10 cellular contexts compared by ENCODE assay signal in the genomic region with DNA sequence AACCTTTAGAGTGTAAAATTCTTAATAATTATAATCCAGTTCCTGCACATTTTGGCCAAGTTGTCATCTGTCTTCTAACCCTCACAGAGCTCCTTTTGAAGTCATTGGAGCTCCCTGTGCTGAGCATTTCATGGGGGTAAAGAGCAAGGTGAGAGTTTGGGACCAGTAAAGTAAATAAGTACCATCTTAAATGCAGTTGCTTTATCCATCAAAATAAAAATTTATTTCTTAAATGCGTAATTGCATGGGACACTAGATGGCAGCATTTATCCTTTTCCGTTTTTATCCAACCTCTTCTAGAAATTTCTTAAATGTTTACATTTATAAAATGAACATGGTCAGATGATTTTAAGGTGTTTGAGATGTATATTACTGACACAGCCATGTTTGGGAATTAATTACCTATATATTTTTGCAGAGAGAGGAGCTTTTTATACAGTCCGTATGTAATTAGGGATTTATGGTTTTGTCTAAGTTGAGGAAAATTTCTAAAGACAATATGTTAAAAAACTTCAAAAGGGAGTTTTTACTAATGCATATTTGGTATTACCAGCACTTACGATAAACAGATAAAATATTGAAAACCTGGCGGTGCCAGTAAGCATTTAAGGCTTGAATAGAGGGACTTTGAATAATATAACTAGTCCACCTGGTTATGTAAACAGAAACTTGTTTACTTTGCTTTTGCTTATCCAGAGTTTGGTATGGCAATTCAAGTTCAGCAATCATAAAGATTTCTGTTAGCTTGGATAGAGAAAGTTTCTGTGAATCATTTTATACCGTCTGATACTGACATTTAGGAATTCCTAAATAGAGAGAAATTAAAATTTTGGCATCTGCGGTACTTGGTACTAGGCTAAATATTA. TPM values are rescaled to one million over a fixed set of nuclear protein-coding genes. Genes with fewer than 3 reads are reported as not detected.
DNase-seq lines count a peak whose midpoint lies in the region; ATAC-seq and TF ChIP-seq lines count a peak whose summit lies in the region.
"Had no signal": no experiment of that assay in that cellular context is flagged by ENCODE, and none has a peak within 500 bp of the region (broad histone marks: within the 10 kb centered on the region; RNA-seq: fewer than 3 reads in every experiment).

No MANE protein-coding gene starts in this region.

- DNase-seq in EL (peak; percentile 26), NAMALWA (ENCODE audit: low spot score) (peak; percentile 43), cardiac fibroblast (ENCODE audit: low read depth in 2 of 2) (peak; percentile 49 to 56), neural crest cell (ENCODE audit: low read depth, low spot score) (no peak), NCI-H187 treated with DMSO at 0.1 percent for 48 hours (lab: John Stamatoyannopoulos, UW) (no peak), NCI-H2081 treated with DMSO at 0.1 percent for 48 hours (lab: John Stamatoyannopoulos, UW) (no peak)
- DNase-seq in activated naive CD4-positive, alpha-beta T cell treated with anti-CD3 and anti-CD28 coated beads, Interleukin-2, amount 10 ng/mL, durations not matched to agents 7 days and 5 days, result no peak
- DNase-seq: mesendoderm, NCI-H226 had no signal

- CTCF ChIA-PET in activated naive CD4-positive, alpha-beta T cell treated with anti-CD3 and anti-CD28 coated beads, Interleukin-2, amount 10 ng/mL, durations not matched to agents 7 days and 5 days (lab: Charles Lee), result interaction anchor here (0.7 to 1.2 kb wide), 4 partner anchors 8 to 223 kb away, joined by 3 to 5 read pairs (median 5); no protein-coding TSS in a partner anchor

- TF ChIP-seq CTCF in cardiac fibroblast (IDR thresholded peaks at IDR 0.05; ENCODE audit: low read depth, low read length), result peak; percentile 44
- TF ChIP-seq CTCF in neural crest cell (conservative IDR thresholded peaks at IDR 0.05), result peak; percentile 65

- no peaks in the 10 kb centered on the region for H3K27me3 Mint-ChIP-seq in neural crest cell (ENCODE audit: low read depth)
- no peaks in the 10 kb centered on the region for H3K27me3 Mint-ChIP-seq in activated naive CD4-positive, alpha-beta T cell treated with anti-CD3 and anti-CD28 coated beads, Interleukin-2, amount 10 ng/mL, durations not matched to agents 7 days and 5 days

- no peaks in the 10 kb centered on the region for H3K9me3 Mint-ChIP-seq in neural crest cell
- H3K9me3 Mint-ChIP-seq in activated naive CD4-positive, alpha-beta T cell treated with anti-CD3 and anti-CD28 coated beads, Interleukin-2, amount 10 ng/mL, durations not matched to agents 7 days and 5 days, result no peaks in the 10 kb centered on the region

- peaks cover 10% of the 10 kb centered on the region for H3K4me1 Mint-ChIP-seq in neural crest cell
- H3K4me1 Mint-ChIP-seq in activated naive CD4-positive, alpha-beta T cell treated with anti-CD3 and anti-CD28 coated beads, Interleukin-2, amount 10 ng/mL, durations not matched to agents 7 days and 5 days, result peaks cover 7% of the 10 kb centered on the region

- no peak overlapping the region for H3K27ac Mint-ChIP-seq in neural crest cell (ENCODE audit: unreplicated experiment)
- no peak overlapping the region for H3K27ac Mint-ChIP-seq in activated naive CD4-positive, alpha-beta T cell treated with anti-CD3 and anti-CD28 coated beads, Interleukin-2, amount 10 ng/mL, durations not matched to agents 7 days and 5 days

- H3K4me3 Mint-ChIP-seq in neural crest cell, result no peak overlapping the region
- H3K4me3 Mint-ChIP-seq in activated naive CD4-positive, alpha-beta T cell treated with anti-CD3 and anti-CD28 coated beads, Interleukin-2, amount 10 ng/mL, durations not matched to agents 7 days and 5 days, result no peak overlapping the region

- H3K4me3 ChIP-seq in cardiac fibroblast (replicated peaks in 1 of 2; ENCODE audit: low read depth in 2 of 2, low read length in 2 of 2), result no peak overlapping the region

- peaks cover 13% of the 10 kb centered on the region for H3K36me3 Mint-ChIP-seq in neural crest cell (ENCODE audit: low read depth)
- peaks cover 19% of the 10 kb centered on the region for H3K36me3 Mint-ChIP-seq in activated naive CD4-positive, alpha-beta T cell treated with anti-CD3 and anti-CD28 coated beads, Interleukin-2, amount 10 ng/mL, durations not matched to agents 7 days and 5 days

- no peak for ATAC-seq in GM18868 (IDR thresholded peaks at IDR 0.05; ENCODE audit: unreplicated experiment)

RNA-seq across cellular contexts. Expression of gene ACSL3, which starts 54.5 kb away (rescaled TPM):
- total RNA-seq in neural crest cell, result 89.0 and 89.5 TPM in 2 replicates

Comparison
In these comparisons a context has a peak if more than half of its experiments do, and no peak if none do; other contexts are left out.
1. DNase-seq: peak in EL (single experiment), NAMALWA (single experiment) and cardiac fibroblast (2 of 2); none in neural crest cell (single experiment), NCI-H187 treated with DMSO at 0.1 percent for 48 hours (single experiment), NCI-H2081 treated with DMSO at 0.1 percent for 48 hours (single experiment) and activated naive CD4-positive, alpha-beta T cell treated with anti-CD3 and anti-CD28 coated beads, Interleukin-2, amount 10 ng/mL, durations not matched to agents 7 days and 5 days (single experiment).